Comparison of ENCODE assay signal across 22 cellular contexts in the genomic region with DNA sequence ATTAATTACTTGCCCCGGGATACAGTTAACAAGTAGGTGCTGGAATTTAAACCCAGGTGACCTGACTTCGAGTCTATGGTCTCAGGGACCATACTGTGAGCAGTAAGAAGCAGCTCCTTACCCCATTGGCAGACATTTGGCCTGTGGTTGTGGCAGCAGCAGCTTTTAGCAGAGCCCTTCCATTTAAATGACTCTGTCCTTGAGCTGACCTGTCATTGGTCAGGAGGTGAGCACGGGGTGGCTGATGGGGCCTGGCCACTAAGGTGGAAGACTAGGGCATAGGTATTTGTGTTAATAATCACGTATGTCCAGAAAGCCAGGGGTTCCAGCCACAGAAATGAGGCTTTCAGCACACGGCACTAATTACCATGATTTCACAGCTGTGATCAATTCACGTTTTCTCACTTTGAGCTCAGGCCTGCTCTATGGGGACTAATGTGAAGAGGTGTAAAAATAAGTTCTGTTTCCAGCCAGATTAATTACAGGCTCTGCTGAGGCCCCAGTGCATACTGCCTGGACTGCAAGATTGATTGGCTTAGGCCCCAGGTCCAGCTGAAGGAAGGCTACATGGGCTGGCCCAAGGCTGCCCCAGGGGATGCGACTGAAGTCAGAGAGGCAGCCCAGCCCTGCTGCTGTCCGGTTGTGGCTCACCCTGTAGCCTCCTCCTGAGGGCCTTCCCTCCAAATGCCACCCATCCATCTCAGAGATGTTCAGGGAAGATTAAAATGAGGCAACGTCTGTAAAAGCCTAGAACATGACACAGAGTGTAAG.
"Had no signal": no experiment of that assay in that cellular context is flagged by ENCODE, and none has a peak within 500 bp of the region (broad histone marks: within the 10 kb centered on the region; RNA-seq: fewer than 3 reads in every experiment).

No MANE protein-coding gene starts in this region.

- H3K9me3 ChIP-seq: gastrocnemius medialis, neutrophil, transverse colon had no signal

- H3K4me2 ChIP-seq: hepatocyte had no signal

- H3K4me3 ChIP-seq: esophagus squamous epithelium, gastrocnemius medialis, hepatocyte, lower lobe of right lung, transverse colon had no signal

- H3K36me3 ChIP-seq: esophagus squamous epithelium, gastrocnemius medialis, lower lobe of right lung, neutrophil, transverse colon had no signal

- DNase-seq: activated CD4-positive, alpha-beta T cell treated with anti-CD3 and anti-CD28 coated beads, Interleukin-2, amount 50 U/mL, for 1 hour; activated CD8-positive, alpha-beta T cell treated with anti-CD3 and anti-CD28 coated beads for 36 hours; activated gamma-delta T cell treated with Interleukin-2 at 50 U/mL for 16 hours; activated naive CD4-positive, alpha-beta T cell treated with anti-CD3 and anti-CD28 coated beads, Interleukin-2, amount 50 U/mL, for 16 hours; activated T-cell treated with anti-CD3 and anti-CD28 coated beads, Interleukin-2, amount 50 U/mL, for 4 hours; dermis blood vessel endothelial cell; effector CD4-positive, alpha-beta T cell; esophagus squamous epithelium; left colon; lower lobe of right lung; mesendoderm; natural killer cell; retina; stimulated activated CD4-positive, alpha-beta T cell treated with anti-CD3 and anti-CD28 coated beads, Interleukin-15, amount 100 ng/mL, for 24 hours; stimulated activated CD4-positive, alpha-beta T cell treated with anti-CD3 and anti-CD28 coated beads, Interleukin-2, amount 100 ng/mL, for 24 hours; stimulated activated naive CD4-positive, alpha-beta T cell; T-helper 2 cell; transverse colon had no signal

- H3K27ac ChIP-seq: esophagus squamous epithelium, gastrocnemius medialis, hepatocyte, lower lobe of right lung, neutrophil, transverse colon had no signal

- ATAC-seq: activated CD8-positive, alpha-beta T cell treated with anti-CD3 and anti-CD28 coated beads for 36 hours; activated T-cell treated with anti-CD3 and anti-CD28 coated beads, Interleukin-2, amount 50 U/mL, for 4 hours; activated T-helper 17 cell treated with anti-CD3 and anti-CD28 coated beads, Interleukin-2, amount 50 U/mL, for 72 hours; gastrocnemius medialis; left colon; natural killer cell had no signal

- H3K27me3 ChIP-seq: esophagus squamous epithelium, gastrocnemius medialis, hepatocyte, neutrophil, transverse colon had no signal

- H2AFZ ChIP-seq: hepatocyte had no signal

- H3K4me1 ChIP-seq: esophagus squamous epithelium, gastrocnemius medialis, lower lobe of right lung, transverse colon had no signal

- H3K79me2 ChIP-seq: hepatocyte had no signal
